ENCODE assay signal across 1 cellular context in the genomic region with DNA sequence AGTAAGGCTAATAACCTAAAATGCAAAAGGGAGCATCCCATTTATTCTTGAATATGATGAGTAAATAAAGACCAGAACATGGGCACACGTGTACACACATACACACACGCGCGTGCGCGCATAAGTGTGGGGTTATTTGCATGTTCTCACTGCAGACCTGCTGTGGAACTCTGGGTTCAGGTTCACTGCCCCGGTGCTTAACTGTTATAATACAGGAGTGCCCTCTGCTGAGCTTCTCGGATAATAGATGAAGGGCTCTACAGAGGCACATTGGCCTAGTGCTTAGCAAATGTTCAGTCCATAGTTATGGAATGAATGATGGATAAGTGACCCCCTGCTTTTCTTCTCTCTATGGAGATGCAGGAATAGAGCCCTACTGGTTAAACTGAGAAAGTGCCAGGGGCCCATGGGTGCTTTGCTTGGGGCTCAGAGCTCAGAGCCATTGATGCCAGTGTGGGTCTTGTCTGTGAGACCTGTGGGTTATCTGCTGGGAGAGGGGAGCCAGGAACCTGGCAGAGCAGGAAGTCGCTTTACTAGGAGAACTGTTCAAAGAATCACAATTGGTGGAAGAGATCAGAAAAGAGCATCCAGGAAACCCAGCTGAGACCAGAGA.
TF ChIP-seq lines count a peak whose summit lies in the region.

No MANE protein-coding gene starts in this region.

TF ChIP-seq in endothelial cell of umbilical vein, 7 proteins besides CTCF, POLR2A, EP300 and RAD21 (continued from another document):
- TF ChIP-seq EZH2 (IDR thresholded peaks at IDR 0.05; ENCODE audit: borderline replicate concordance, low read depth, low read length, severe bottlenecking) (no peak), MYC (IDR thresholded peaks at IDR 0.05; ENCODE audit: low read depth, low read length) (no peak), GATA2 (IDR thresholded peaks at IDR 0.05; ENCODE audit: insufficient read depth, insufficient read length, low read depth, low read length) (no peak)
TF ChIP-seq in endothelial cell of umbilical vein: peak in this region for 0.
